1 cellular context compared by ENCODE assay signal in genomic region chr13:27621366-27622101, GRCh38.
TF ChIP-seq lines count a peak whose summit lies in the region.

Gene POLR1D, plus strand, starts transcription at chr13:27621892. Its CDS starts 92 bp downstream, at chr13:27621984.

TF ChIP-seq in HepG2, 621 proteins besides CTCF, POLR2A, EP300 and RAD21 (continued from another document and continues in another):
- TF ChIP-seq, protein P1, sequence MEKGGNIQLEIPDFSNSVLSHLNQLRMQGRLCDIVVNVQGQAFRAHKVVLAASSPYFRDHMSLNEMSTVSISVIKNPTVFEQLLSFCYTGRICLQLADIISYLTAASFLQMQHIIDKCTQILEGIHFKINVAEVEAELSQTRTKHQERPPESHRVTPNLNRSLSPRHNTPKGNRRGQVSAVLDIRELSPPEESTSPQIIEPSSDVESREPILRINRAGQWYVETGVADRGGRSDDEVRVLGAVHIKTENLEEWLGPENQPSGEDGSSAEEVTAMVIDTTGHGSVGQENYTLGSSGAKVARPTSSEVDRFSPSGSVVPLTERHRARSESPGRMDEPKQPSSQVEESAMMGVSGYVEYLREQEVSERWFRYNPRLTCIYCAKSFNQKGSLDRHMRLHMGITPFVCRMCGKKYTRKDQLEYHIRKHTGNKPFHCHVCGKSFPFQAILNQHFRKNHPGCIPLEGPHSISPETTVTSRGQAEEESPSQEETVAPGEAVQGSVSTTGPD (CRISPR knock-in tag; IDR thresholded peaks at IDR 0.05) = 0 out of 2 replicates have a peak, but pooled peaks have one; percentile 9
- TF ChIP-seq XRCC5 (optimal IDR thresholded peaks at IDR 0.05; ENCODE audit: low read length) (no peak), BCL6 (CRISPR knock-in tag; IDR thresholded peaks at IDR 0.05) (no peak), ZNF292 (CRISPR knock-in tag; IDR thresholded peaks at IDR 0.05; ENCODE audit: borderline replicate concordance, low read depth) (no peak), SALL1 (CRISPR knock-in tag; IDR thresholded peaks at IDR 0.05) (peak; percentile 90), ETV6 (CRISPR knock-in tag; conservative IDR thresholded peaks at IDR 0.05) (no peak; the same call in 1 of the 2 replicates), ZMAT3 (CRISPR knock-in tag; conservative IDR thresholded peaks at IDR 0.05) (peak; percentile 77; the same call in 1 of the 2 replicates), GATA4 (IDR thresholded peaks at IDR 0.05; ENCODE audit: borderline replicate concordance, low read depth) (no peak), KAT8 (CRISPR knock-in tag; IDR thresholded peaks at IDR 0.05) (peak; percentile 61; the same call in 1 of the 2 replicates), RFX1 (IDR thresholded peaks at IDR 0.05) (no peak), MED1 (CRISPR knock-in tag; IDR thresholded peaks at IDR 0.05) (0 out of 2 replicates have a peak, but pooled peaks have one; percentile 41), ZNF773 (CRISPR knock-in tag; IDR thresholded peaks at IDR 0.05; ENCODE audit: borderline replicate concordance) (no peak), FOXA3 (CRISPR knock-in tag; IDR thresholded peaks at IDR 0.05) (0 out of 2 replicates have a peak, but pooled peaks have one; percentile 30), GATAD1 (CRISPR knock-in tag; IDR thresholded peaks at IDR 0.05) (peak; percentile 75), ZNF678 (CRISPR knock-in tag; IDR thresholded peaks at IDR 0.05) (peak; percentile 82), ZNF558 (CRISPR knock-in tag; IDR thresholded peaks at IDR 0.05; ENCODE audit: borderline replicate concordance) (peak; percentile 97; the same call in 1 of the 2 replicates), ZFP62 (CRISPR knock-in tag; IDR thresholded peaks at IDR 0.05) (no peak), MBNL3 (CRISPR knock-in tag; conservative IDR thresholded peaks at IDR 0.05) (no peak), ZSCAN20 (CRISPR knock-in tag; IDR thresholded peaks at IDR 0.05; ENCODE audit: borderline replicate concordance) (0 out of 2 replicates have a peak, but pooled peaks have one; percentile 80), ZNF530 (CRISPR knock-in tag; IDR thresholded peaks at IDR 0.05; ENCODE audit: low read depth) (0 out of 2 replicates have a peak, but pooled peaks have one; percentile 62), NFE2L1 (CRISPR knock-in tag; IDR thresholded peaks at IDR 0.05; ENCODE audit: borderline replicate concordance) (no peak), ONECUT2 (CRISPR knock-in tag; IDR thresholded peaks at IDR 0.05) (no peak), ZNF230 (CRISPR knock-in tag; IDR thresholded peaks at IDR 0.05) (0 out of 2 replicates have a peak, but pooled peaks have one; percentile 67), GLI4 (CRISPR knock-in tag; IDR thresholded peaks at IDR 0.05; ENCODE audit: borderline replicate concordance) (0 out of 2 replicates have a peak, but pooled peaks have one; percentile 44), E2F1 (CRISPR knock-in tag; IDR thresholded peaks at IDR 0.05) (no peak; the same call in 1 of the 2 replicates), NFATC3 (CRISPR knock-in tag; IDR thresholded peaks at IDR 0.05) (no peak), NFIB (CRISPR knock-in tag; IDR thresholded peaks at IDR 0.05; ENCODE audit: borderline replicate concordance) (no peak), HDAC1 (CRISPR knock-in tag; IDR thresholded peaks at IDR 0.05) (peak; percentile 59; the same call in 1 of the 2 replicates), ZBTB40 (IDR thresholded peaks at IDR 0.05) (no peak), ZBTB40 (CRISPR knock-in tag; IDR thresholded peaks at IDR 0.05) (peak; percentile 73; the same call in 1 of the 2 replicates), RFX5 (IDR thresholded peaks at IDR 0.05; ENCODE audit: low read depth, low read length) (no peak), CBX1 (IDR thresholded peaks at IDR 0.05; ENCODE audit: low read depth) (no peak), SRSF9 (IDR thresholded peaks at IDR 0.05; ENCODE audit: borderline replicate concordance, insufficient read depth, low read depth, low read length, poor library complexity, severe bottlenecking) (no peak), PRPF4 (IDR thresholded peaks at IDR 0.05; ENCODE audit: low read depth, low read length, poor library complexity, severe bottlenecking) (no peak), RARG (CRISPR knock-in tag; IDR thresholded peaks at IDR 0.05; ENCODE audit: low read depth) (no peak), TBX3 (IDR thresholded peaks at IDR 0.05; ENCODE audit: borderline replicate concordance) (no peak), IRX3 (CRISPR knock-in tag; IDR thresholded peaks at IDR 0.05; ENCODE audit: borderline replicate concordance, low read depth) (0 out of 2 replicates have a peak, but pooled peaks have one; percentile 37), MIER3 (CRISPR knock-in tag; IDR thresholded peaks at IDR 0.05; ENCODE audit: borderline replicate concordance) (peak; percentile 46; the same call in 1 of the 2 replicates), ZNF543 (CRISPR knock-in tag; IDR thresholded peaks at IDR 0.05) (peak; percentile 97), ZNF30 (CRISPR knock-in tag; IDR thresholded peaks at IDR 0.05) (no peak), ZNF274 (CRISPR knock-in tag; IDR thresholded peaks at IDR 0.05) (0 out of 2 replicates have a peak, but pooled peaks have one; percentile 58), ZNF20 (CRISPR knock-in tag; IDR thresholded peaks at IDR 0.05) (no peak), ZNF251 (CRISPR knock-in tag; IDR thresholded peaks at IDR 0.05) (0 out of 2 replicates have a peak, but pooled peaks have one; percentile 28), ZBTB34 (CRISPR knock-in tag; IDR thresholded peaks at IDR 0.05) (no peak), KAT7 (CRISPR knock-in tag; IDR thresholded peaks at IDR 0.05; ENCODE audit: borderline replicate concordance) (peak; percentile 97), ZNF24 (IDR thresholded peaks at IDR 0.05) (no peak), SOX6 (IDR thresholded peaks at IDR 0.05) (no peak), SOX6 (CRISPR knock-in tag; IDR thresholded peaks at IDR 0.05) (peak; percentile 49), SIX1 (CRISPR knock-in tag; IDR thresholded peaks at IDR 0.05; ENCODE audit: borderline replicate concordance) (no peak), SOX5 (CRISPR knock-in tag; IDR thresholded peaks at IDR 0.05; ENCODE audit: borderline replicate concordance) (no peak)
- TF ChIP-seq, protein P2, sequence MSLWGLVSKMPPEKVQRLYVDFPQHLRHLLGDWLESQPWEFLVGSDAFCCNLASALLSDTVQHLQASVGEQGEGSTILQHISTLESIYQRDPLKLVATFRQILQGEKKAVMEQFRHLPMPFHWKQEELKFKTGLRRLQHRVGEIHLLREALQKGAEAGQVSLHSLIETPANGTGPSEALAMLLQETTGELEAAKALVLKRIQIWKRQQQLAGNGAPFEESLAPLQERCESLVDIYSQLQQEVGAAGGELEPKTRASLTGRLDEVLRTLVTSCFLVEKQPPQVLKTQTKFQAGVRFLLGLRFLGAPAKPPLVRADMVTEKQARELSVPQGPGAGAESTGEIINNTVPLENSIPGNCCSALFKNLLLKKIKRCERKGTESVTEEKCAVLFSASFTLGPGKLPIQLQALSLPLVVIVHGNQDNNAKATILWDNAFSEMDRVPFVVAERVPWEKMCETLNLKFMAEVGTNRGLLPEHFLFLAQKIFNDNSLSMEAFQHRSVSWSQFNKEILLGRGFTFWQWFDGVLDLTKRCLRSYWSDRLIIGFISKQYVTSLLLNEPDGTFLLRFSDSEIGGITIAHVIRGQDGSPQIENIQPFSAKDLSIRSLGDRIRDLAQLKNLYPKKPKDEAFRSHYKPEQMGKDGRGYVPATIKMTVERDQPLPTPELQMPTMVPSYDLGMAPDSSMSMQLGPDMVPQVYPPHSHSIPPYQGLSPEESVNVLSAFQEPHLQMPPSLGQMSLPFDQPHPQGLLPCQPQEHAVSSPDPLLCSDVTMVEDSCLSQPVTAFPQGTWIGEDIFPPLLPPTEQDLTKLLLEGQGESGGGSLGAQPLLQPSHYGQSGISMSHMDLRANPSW (CRISPR knock-in tag; IDR thresholded peaks at IDR 0.05; ENCODE audit: borderline replicate concordance) = no peak
- TF ChIP-seq, protein P3, sequence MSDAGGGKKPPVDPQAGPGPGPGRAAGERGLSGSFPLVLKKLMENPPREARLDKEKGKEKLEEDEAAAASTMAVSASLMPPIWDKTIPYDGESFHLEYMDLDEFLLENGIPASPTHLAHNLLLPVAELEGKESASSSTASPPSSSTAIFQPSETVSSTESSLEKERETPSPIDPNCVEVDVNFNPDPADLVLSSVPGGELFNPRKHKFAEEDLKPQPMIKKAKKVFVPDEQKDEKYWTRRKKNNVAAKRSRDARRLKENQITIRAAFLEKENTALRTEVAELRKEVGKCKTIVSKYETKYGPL (CRISPR knock-in tag; IDR thresholded peaks at IDR 0.05) = no peak
- TF ChIP-seq, protein P4, sequence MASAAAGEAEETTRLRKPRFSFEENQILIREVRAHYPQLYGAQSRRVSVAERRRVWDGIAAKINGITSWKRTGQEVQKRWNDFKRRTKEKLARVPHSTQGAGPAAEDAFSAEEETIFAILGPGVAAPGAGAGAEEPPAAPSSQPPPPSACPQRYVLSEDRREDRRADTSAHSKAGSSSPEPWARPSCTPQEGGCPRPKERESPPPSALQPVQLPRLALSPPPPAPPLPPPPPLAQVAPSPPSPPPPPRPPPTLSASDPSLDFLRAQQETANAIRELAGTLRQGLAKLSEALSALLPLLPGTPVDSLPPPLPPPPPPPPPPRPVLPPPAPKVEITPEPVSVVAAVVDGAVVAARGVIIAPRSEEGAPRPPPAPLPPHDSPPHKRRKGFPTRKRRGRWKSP (CRISPR knock-in tag; IDR thresholded peaks at IDR 0.05) = peak; percentile 67
